ENCODE assay signal across 11 cellular contexts in genomic region chr9:105264380-105264779, GRCh38. TPM values are rescaled to one million over a fixed set of nuclear protein-coding genes. Genes with fewer than 3 reads are reported as not detected.
DNase-seq lines count a peak whose midpoint lies in the region; ATAC-seq and TF ChIP-seq lines count a peak whose summit lies in the region.
"Had no signal": no experiment of that assay in that cellular context is flagged by ENCODE, and none has a peak within 500 bp of the region (broad histone marks: within the 10 kb centered on the region; RNA-seq: fewer than 3 reads in every experiment).

No MANE protein-coding gene starts in this region.

- H3K9me3 Mint-ChIP-seq in activated naive CD8-positive, alpha-beta T cell treated with anti-CD3 and anti-CD28 coated beads, Interleukin-2, amount 10 ng/mL, durations not matched to agents 7 days and 5 days, result peaks cover 15% of the 10 kb centered on the region

- DNase-seq in activated CD4-positive, alpha-beta T cell treated with anti-CD3 and anti-CD28 coated beads for 48 hours, result peak; percentile 11
- no peak for DNase-seq in activated CD4-positive, alpha-beta T cell treated with anti-CD3 and anti-CD28 coated beads for 4 hours
- DNase-seq in IMR-90 (no peak), mesendoderm (peak; percentile 22), tibial artery (no peak), NOMO-1 treated with dmso at 0.1 percent for 144 hours (lab: John Stamatoyannopoulos, UW; ENCODE audit: unreplicated experiment) (no peak)
- DNase-seq in activated naive CD8-positive, alpha-beta T cell treated with anti-CD3 and anti-CD28 coated beads, Interleukin-2, amount 10 ng/mL, durations not matched to agents 7 days and 5 days, result no peak
- DNase-seq: DND-41; stimulated activated CD4-positive, alpha-beta T cell treated with anti-CD3 and anti-CD28 coated beads, Interleukin-4, amount 100 ng/mL, for 1 hour had no signal

- H3K27ac Mint-ChIP-seq in activated naive CD8-positive, alpha-beta T cell treated with anti-CD3 and anti-CD28 coated beads, Interleukin-2, amount 10 ng/mL, durations not matched to agents 7 days and 5 days, result peak overlapping the region; percentile 54

- no TSS peak for BruUV-seq in IMR-90 (replicated peaks; lab: Mats Ljungman, UMichigan)

- H2BK5ac ChIP-seq in IMR-90 (ENCODE audit: low read depth, low read length, poor library complexity, severe bottlenecking), result no peak overlapping the region
- no peak overlapping the region for H2BK5ac ChIP-seq in mesendoderm (ENCODE audit: low read length)

- POLR2A ChIA-PET in IMR-90 (lab: Charles Lee; ENCODE audit: unreplicated experiment), result no interaction called here
- POLR2A ChIA-PET in activated naive CD8-positive, alpha-beta T cell treated with anti-CD3 and anti-CD28 coated beads, Interleukin-2, amount 10 ng/mL, durations not matched to agents 7 days and 5 days (lab: Charles Lee), result interaction anchor here (0.7 kb wide), 1 partner anchor 18 kb away, joined by 3 read pairs; no protein-coding TSS in a partner anchor

- H4K8ac ChIP-seq in IMR-90 (ENCODE audit: low read depth in 2 of 2, low read length in 2 of 2) (no peak overlapping the region), mesendoderm (ENCODE audit: low read depth, low read length) (no peak overlapping the region)

- no peak overlapping the region for H4K5ac ChIP-seq in IMR-90 (ENCODE audit: low read depth, low read length)
- H4K5ac ChIP-seq in mesendoderm (ENCODE audit: low read length), result no peak overlapping the region

- intact Hi-C loops in IMR-90 (cut with micrococcal nuclease), result no loop called here
- intact Hi-C loops in tibial artery (cut with DNase I; ENCODE audit: low total_unique reads), result no loop called here

- H3K36me3 ChIP-seq in IMR-90 (ENCODE audit: control insufficient read depth, insufficient read depth, low read length) (no peaks in the 10 kb centered on the region), mesendoderm (ENCODE audit: control insufficient read depth, insufficient read depth, low read length) (no peaks in the 10 kb centered on the region), tibial artery (no peaks in the 10 kb centered on the region)
- H3K36me3 ChIP-seq: prostate gland had no signal

- ATAC-seq in IMR-90 (ENCODE audit: low read depth), result no peak; the same call in 1 of the 2 replicates
- peak; percentile 77 for ATAC-seq in activated naive CD8-positive, alpha-beta T cell treated with anti-CD3 and anti-CD28 coated beads, Interleukin-2, amount 10 ng/mL, durations not matched to agents 7 days and 5 days (ENCODE audit: low read depth)
- no peak for ATAC-seq in HG03565 (IDR thresholded peaks at IDR 0.05; ENCODE audit: unreplicated experiment)

- peaks cover 25% of the 10 kb centered on the region for H3K36me3 Mint-ChIP-seq in activated naive CD8-positive, alpha-beta T cell treated with anti-CD3 and anti-CD28 coated beads, Interleukin-2, amount 10 ng/mL, durations not matched to agents 7 days and 5 days

- H3K27ac ChIP-seq in IMR-90 (ENCODE audit: insufficient read depth, low read length), result no peak overlapping the region
- H3K27ac ChIP-seq in mesendoderm (ENCODE audit: low read depth, low read length), result no peak overlapping the region
- no peak overlapping the region for H3K27ac ChIP-seq in tibial artery
- H3K27ac ChIP-seq: prostate gland had no signal

- H2BK15ac ChIP-seq in IMR-90 (ENCODE audit: low read depth, low read length) (no peak overlapping the region), mesendoderm (replicated peaks; ENCODE audit: low read depth) (no peak overlapping the region)

- H2BK120ac ChIP-seq in IMR-90 (ENCODE audit: low read depth, low read length), result no peak overlapping the region
- H2BK120ac ChIP-seq in mesendoderm (ENCODE audit: low read depth, low read length), result no peak overlapping the region

- H3K9me1 ChIP-seq in IMR-90 (ENCODE audit: insufficient read depth, low read length), result no peaks in the 10 kb centered on the region

- H2BK20ac ChIP-seq in IMR-90 (ENCODE audit: low read depth, low read length), result no peak overlapping the region

- no peak overlapping the region for H2AK5ac ChIP-seq in IMR-90 (ENCODE audit: low read depth, low read length)
- H2AK5ac ChIP-seq in mesendoderm (ENCODE audit: low read length), result no peak overlapping the region

- no peak for TF ChIP-seq POLR2A in IMR-90 (IDR thresholded peaks at IDR 0.05; ENCODE audit: low read depth, low read length)

- H2AK9ac ChIP-seq in IMR-90 (replicated peaks; ENCODE audit: low read depth, low read length, poor library complexity), result no peak overlapping the region

- H3K14ac ChIP-seq in IMR-90 (replicated peaks; ENCODE audit: low read depth, low read length), result no peak overlapping the region

- H3K79me1 ChIP-seq in IMR-90 (ENCODE audit: low read depth in 1 of 2, low read length in 2 of 2), result peaks cover 7 to 13% of the 10 kb centered on the region in 2 experiments; a peak in 2 of 4 replicates
- H3K79me1 ChIP-seq in mesendoderm (ENCODE audit: low read length), result peaks cover 8% of the 10 kb centered on the region

- no CpG with 5 or more reads among the region's 4 CpGs for WGBS in IMR-90 (ENCODE audit: extremely low coverage in 2 of 2, insufficient read length in 1 of 2), 2 experiments
- WGBS in mesendoderm (ENCODE audit: extremely low coverage, insufficient coverage, low lambda C conversion rate), result no CpG with 5 or more reads among the region's 4 CpGs

- peaks cover 1% of the 10 kb centered on the region; the same call in 1 of the 2 replicates for H3K4me1 ChIP-seq in IMR-90 (ENCODE audit: control insufficient read depth, insufficient read depth, low read length)
- peaks cover 2% of the 10 kb centered on the region for H3K4me1 ChIP-seq in mesendoderm (ENCODE audit: control insufficient read depth, low read depth, low read length)
- peaks cover 0 to 13% (median 6%) of the 10 kb centered on the region in 4 donors for H3K4me1 ChIP-seq in tibial artery
- H3K4me1 ChIP-seq: prostate gland had no signal

- H3K23ac ChIP-seq in IMR-90 (ENCODE audit: low read depth, low read length), result no peak overlapping the region
- no peak overlapping the region for H3K23ac ChIP-seq in mesendoderm (ENCODE audit: low read length)

- TF ChIP-seq CTCF in IMR-90 (conservative IDR thresholded peaks at IDR 0.05; ENCODE audit: low read depth, low read length) (no peak), tibial artery (IDR thresholded peaks at IDR 0.05) (no peak)

- H3K18ac ChIP-seq in IMR-90 (ENCODE audit: low read depth, low read length), result no peak overlapping the region
- no peak overlapping the region for H3K18ac ChIP-seq in mesendoderm (ENCODE audit: low read length)

- H3K4me1 Mint-ChIP-seq in activated naive CD8-positive, alpha-beta T cell treated with anti-CD3 and anti-CD28 coated beads, Interleukin-2, amount 10 ng/mL, durations not matched to agents 7 days and 5 days, result peaks cover 19% of the 10 kb centered on the region

- TF ChIP-seq RAD21 in IMR-90 (IDR thresholded peaks at IDR 0.05; ENCODE audit: low read length), result no peak

- H4K91ac ChIP-seq in IMR-90 (ENCODE audit: insufficient read depth, low read depth, low read length), result no peak overlapping the region

- no peak overlapping the region for H3K9ac ChIP-seq in IMR-90 (ENCODE audit: low read depth, low read length)
- H3K9ac ChIP-seq in mesendoderm (ENCODE audit: low read length), result no peak overlapping the region

- H3K79me2 ChIP-seq in mesendoderm (ENCODE audit: control insufficient read depth, insufficient read depth, low read length), result peaks cover 28% of the 10 kb centered on the region

- H3K4me3 ChIP-seq in IMR-90 (ENCODE audit: insufficient read depth, low read depth, low read length), result no peak overlapping the region
- H3K4me3 ChIP-seq in mesendoderm (ENCODE audit: low read length), result no peak overlapping the region
- H3K4me3 ChIP-seq in tibial artery, result no peak overlapping the region
- H3K4me3 ChIP-seq: prostate gland had no signal

- CTCF ChIA-PET in IMR-90 (lab: Yijun Ruan, JAX), result no interaction called here

- H2AFZ ChIP-seq in IMR-90 (replicated peaks; ENCODE audit: low read length, poor library complexity), result no peak overlapping the region

- no peaks in the 10 kb centered on the region for H3K27me3 Mint-ChIP-seq in activated naive CD8-positive, alpha-beta T cell treated with anti-CD3 and anti-CD28 coated beads, Interleukin-2, amount 10 ng/mL, durations not matched to agents 7 days and 5 days

- no peaks in the 10 kb centered on the region for H4K20me1 ChIP-seq in IMR-90 (ENCODE audit: insufficient read depth, low read length)

- H3K4me3 Mint-ChIP-seq in activated naive CD8-positive, alpha-beta T cell treated with anti-CD3 and anti-CD28 coated beads, Interleukin-2, amount 10 ng/mL, durations not matched to agents 7 days and 5 days, result peak overlapping the region; percentile 31

- no peaks in the 10 kb centered on the region for H3K9me3 ChIP-seq in IMR-90 (ENCODE audit: control insufficient read depth, insufficient read depth, low read length)
- H3K9me3 ChIP-seq in tibial artery, result no peaks in the 10 kb centered on the region
- H3K9me3 ChIP-seq: prostate gland had no signal

- H3K4ac ChIP-seq in IMR-90 (ENCODE audit: low read depth, low read length), result no peak overlapping the region
- H3K4ac ChIP-seq in mesendoderm (ENCODE audit: low read depth, low read length), result no peak overlapping the region

- H3K27me3 ChIP-seq in IMR-90 (ENCODE audit: control insufficient read depth, insufficient read depth, low read length), result no peaks in the 10 kb centered on the region
- no peaks in the 10 kb centered on the region for H3K27me3 ChIP-seq in mesendoderm (ENCODE audit: insufficient read depth, low read length, poor library complexity)
- no peaks in the 10 kb centered on the region for H3K27me3 ChIP-seq in tibial artery

- dilution Hi-C loops in IMR-90 (cut with HindIII; ENCODE audit: low sequenced_read_pairs, unreplicated experiment), result no loop called here

- no peak overlapping the region for H3K56ac ChIP-seq in IMR-90 (ENCODE audit: extremely low read depth, insufficient read depth, low read length)
- no peak overlapping the region for H3K56ac ChIP-seq in mesendoderm (ENCODE audit: low read length)

- peak overlapping the region; percentile 34; the same call in 1 of the 2 replicates for H3K4me2 ChIP-seq in IMR-90 (ENCODE audit: low read depth, low read length)
- no peak overlapping the region for H3K4me2 ChIP-seq in mesendoderm (ENCODE audit: low read length)

- in situ Hi-C loops in IMR-90 (cut with MboI; ENCODE audit: low sequenced_read_pairs), result no loop called here

TF ChIP-seq in IMR-90, 13 proteins besides CTCF, POLR2A, EP300 and RAD21 (continues in another document):
- TF ChIP-seq RCOR1 (IDR thresholded peaks at IDR 0.05; ENCODE audit: insufficient replicate concordance, low read length) (no peak), NFE2L2 (IDR thresholded peaks at IDR 0.05; ENCODE audit: low read depth, low read length) (0 out of 2 replicates have a peak, but pooled peaks have one; percentile 35), FOS (IDR thresholded peaks at IDR 0.05; ENCODE audit: low read depth, low read length) (no peak)

RNA-seq across cellular contexts. Expression of gene SLC44A1, which starts 19.9 kb away (rescaled TPM):
- 19.4 and 21.7 TPM in 2 replicates for total RNA-seq in IMR-90 (2012; rRNA removed)
- polyA plus RNA-seq in IMR-90 (2012; rRNA removed), result 3.9 and 5.2 TPM in 2 replicates
- 1.4 and 2.1 TPM in 2 replicates for polyA plus RNA-seq in IMR-90 (2012; cell fraction: cytosol; rRNA removed)
- polyA plus RNA-seq in IMR-90 (2012; cell fraction: nucleus; rRNA removed; ENCODE audit: low replicate concordance), result 0.44 and 2.7 TPM in 2 replicates
- total RNA-seq in activated naive CD8-positive, alpha-beta T cell treated with anti-CD3 and anti-CD28 coated beads, Interleukin-2, amount 10 ng/mL, durations not matched to agents 7 days and 5 days, result 10 to 100 TPM; 12.4 to 13.8 TPM
- 23.9 TPM for polyA plus RNA-seq in mesendoderm (2013, experiment 1 of 2)
- polyA plus RNA-seq in mesendoderm (2013, experiment 2 of 2), result 23.2 TPM

Comparison
In these comparisons a context has a peak if more than half of its experiments do, and no peak if none do; other contexts are left out.
1. DNase-seq: peak in activated CD4-positive, alpha-beta T cell treated with anti-CD3 and anti-CD28 coated beads for 48 hours (single experiment) and mesendoderm (single experiment); none in activated CD4-positive, alpha-beta T cell treated with anti-CD3 and anti-CD28 coated beads for 4 hours (0 of 2), IMR-90 (single experiment), activated naive CD8-positive, alpha-beta T cell treated with anti-CD3 and anti-CD28 coated beads, Interleukin-2, amount 10 ng/mL, durations not matched to agents 7 days and 5 days (single experiment), tibial artery (0 of 2) and NOMO-1 treated with dmso at 0.1 percent for 144 hours (single experiment).